In genomic region chr1:232950197-232950918, GRCh38 we compare ENCODE assay signal across 7 cellular contexts.
DNase-seq lines count a peak whose midpoint lies in the region; ATAC-seq, FAIRE-seq and TF ChIP-seq lines count a peak whose summit lies in the region.

Gene NTPCR (plus strand): TSS chr1:232950611. CDS start chr1:232950711, 100 bp downstream.

- FAIRE-seq in GM18507 (lab: Jason Lieb, UNC) = peak; percentile 98

- DNase-seq in GM18507 (ENCODE audit: extremely low spot score, insufficient read length, low read depth) = peak; percentile 98
- peak; percentile 92 to 96 for DNase-seq in NCI-H2081 (lab: John Stamatoyannopoulos, UW)
- DNase-seq in T1000 (lab: John Stamatoyannopoulos, UW) = peak; percentile 85
- DNase-seq in astrocyte of the hippocampus (ENCODE audit: low read depth, low spot score) = peak; percentile 98
- DNase-seq in hippocampal formation (lab: John Stamatoyannopoulos, UW) = peak; percentile 78 to 89
- DNase-seq in retinal pigment epithelial cell (ENCODE audit: low read depth) = no peak

- ATAC-seq in HG02973 (IDR thresholded peaks at IDR 0.05; ENCODE audit: unreplicated experiment) = peak; percentile 80

- peak within 1 kb of the TSS; percentile 72 for H3K4me3 ChIP-seq in retinal pigment epithelial cell (ENCODE audit: low read length)

- TF ChIP-seq CTCF in retinal pigment epithelial cell (conservative IDR thresholded peaks at IDR 0.05; ENCODE audit: low read depth, low read length) = no peak
